In the genomic region with DNA sequence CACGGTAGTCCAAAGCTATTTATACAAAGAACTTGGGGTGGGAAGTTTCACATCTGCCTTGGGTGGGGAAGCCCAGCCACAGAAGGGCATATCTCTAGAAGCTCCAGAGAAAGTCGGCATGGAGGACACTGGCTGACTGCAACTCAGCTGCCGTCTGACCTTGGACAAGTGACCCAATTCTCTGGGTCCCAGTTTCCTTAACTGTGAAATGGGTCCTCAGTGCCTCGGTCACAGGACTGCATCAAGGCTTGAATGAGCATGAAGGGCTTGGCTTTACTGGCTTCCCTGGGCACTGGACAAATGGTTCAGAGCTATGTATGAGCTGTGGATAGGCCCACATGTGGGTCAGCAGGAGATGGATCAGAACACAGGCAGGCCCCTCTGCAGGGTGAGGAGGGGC, we compare ENCODE assay signal across 17 cellular contexts. TPM values are rescaled to one million over a fixed set of nuclear protein-coding genes. Genes with fewer than 3 reads are reported as not detected.
DNase-seq lines count a peak whose midpoint lies in the region; ATAC-seq and TF ChIP-seq lines count a peak whose summit lies in the region.
"Had no signal": no experiment of that assay in that cellular context is flagged by ENCODE, and none has a peak within 500 bp of the region (broad histone marks: within the 10 kb centered on the region; RNA-seq: fewer than 3 reads in every experiment).

No MANE protein-coding gene starts in this region.

- POLR2A ChIA-PET in PC-9 (lab: Charles Lee; ENCODE audit: unreplicated experiment) = no interaction called here

- H4K20me1 ChIP-seq in PC-9 (ENCODE audit: insufficient read depth) = no peaks in the 10 kb centered on the region; the same call in 1 of the 2 replicates

- H3K9me3 Mint-ChIP-seq in activated T-cell treated with anti-CD3 and anti-CD28 coated beads, Interleukin-2, amount 50 U/mL, for 24 hours = no peaks in the 10 kb centered on the region
- H3K9me3 Mint-ChIP-seq in activated T-cell treated with anti-CD3 and anti-CD28 coated beads, Interleukin-2, amount 50 U/mL, for 4 hours = no peaks in the 10 kb centered on the region
- H3K9me3 Mint-ChIP-seq in dendritic cell treated with granulocyte-macrophage colony-stimulating factor and Interleukin-4, amounts not matched to agents 40 ng/mL and 50 ng/mL, for 4 days = no peaks in the 10 kb centered on the region
- H3K9me3 Mint-ChIP-seq in stimulated activated naive B cell treated with anti-CD40 and anti-IgM and Interleukin-4, amounts not matched to agents 10 μg/mL and 1 μg/mL and 100 μg/mL, for 72 hours = no peaks in the 10 kb centered on the region
- no peaks in the 10 kb centered on the region for H3K9me3 Mint-ChIP-seq in HFFc6

- H3K4me1 Mint-ChIP-seq in activated T-cell treated with anti-CD3 and anti-CD28 coated beads, Interleukin-2, amount 50 U/mL, for 24 hours (ENCODE audit: low read depth) = peaks cover 88% of the 10 kb centered on the region
- peaks cover 85% of the 10 kb centered on the region for H3K4me1 Mint-ChIP-seq in activated T-cell treated with anti-CD3 and anti-CD28 coated beads, Interleukin-2, amount 50 U/mL, for 4 hours (ENCODE audit: low read depth)
- H3K4me1 Mint-ChIP-seq in dendritic cell treated with granulocyte-macrophage colony-stimulating factor and Interleukin-4, amounts not matched to agents 40 ng/mL and 50 ng/mL, for 4 days (ENCODE audit: low read depth) = peaks cover 77% of the 10 kb centered on the region
- peaks cover 50 to 57% of the 10 kb centered on the region in 2 donors for H3K4me1 Mint-ChIP-seq in stimulated activated naive B cell treated with anti-CD40 and anti-IgM and Interleukin-4, amounts not matched to agents 10 μg/mL and 1 μg/mL and 100 μg/mL, for 72 hours
- peaks cover 18% of the 10 kb centered on the region for H3K4me1 Mint-ChIP-seq in HFFc6 (ENCODE audit: low read depth)

- peaks cover 19% of the 10 kb centered on the region for H3K4me1 ChIP-seq in PC-9 (replicated peaks; ENCODE audit: insufficient read depth)

- H3K4me3 ChIP-seq in PC-9 = no peak overlapping the region
- H3K4me3 ChIP-seq: SJCRH30, stomach had no signal

- H3K27me3 ChIP-seq in PC-9 (ENCODE audit: insufficient read depth, low read depth) = no peaks in the 10 kb centered on the region
- H3K27me3 ChIP-seq: stomach had no signal

- no peaks in the 10 kb centered on the region for H3K79me2 ChIP-seq in PC-9 (ENCODE audit: low read depth)

- no peaks in the 10 kb centered on the region for H3K9me2 ChIP-seq in PC-9 (ENCODE audit: insufficient read depth)

- H3K27me3 Mint-ChIP-seq in activated T-cell treated with anti-CD3 and anti-CD28 coated beads, Interleukin-2, amount 50 U/mL, for 24 hours = no peaks in the 10 kb centered on the region
- H3K27me3 Mint-ChIP-seq in activated T-cell treated with anti-CD3 and anti-CD28 coated beads, Interleukin-2, amount 50 U/mL, for 4 hours (ENCODE audit: low read depth) = no peaks in the 10 kb centered on the region
- peaks cover 18% of the 10 kb centered on the region for H3K27me3 Mint-ChIP-seq in dendritic cell treated with granulocyte-macrophage colony-stimulating factor and Interleukin-4, amounts not matched to agents 40 ng/mL and 50 ng/mL, for 4 days
- peaks cover 0 to 6% of the 10 kb centered on the region in 2 donors for H3K27me3 Mint-ChIP-seq in stimulated activated naive B cell treated with anti-CD40 and anti-IgM and Interleukin-4, amounts not matched to agents 10 μg/mL and 1 μg/mL and 100 μg/mL, for 72 hours
- peaks cover 16% of the 10 kb centered on the region for H3K27me3 Mint-ChIP-seq in HFFc6 (ENCODE audit: insufficient read depth)

- H3F3A ChIP-seq in PC-9 (ENCODE audit: insufficient read depth, low read depth) = peaks cover 10% of the 10 kb centered on the region; the same call in 1 of the 2 replicates

- peaks cover 4% of the 10 kb centered on the region for H3K36me3 Mint-ChIP-seq in activated T-cell treated with anti-CD3 and anti-CD28 coated beads, Interleukin-2, amount 50 U/mL, for 24 hours (ENCODE audit: low read depth)
- H3K36me3 Mint-ChIP-seq in activated T-cell treated with anti-CD3 and anti-CD28 coated beads, Interleukin-2, amount 50 U/mL, for 4 hours (ENCODE audit: insufficient read depth) = peaks cover 7% of the 10 kb centered on the region
- H3K36me3 Mint-ChIP-seq in dendritic cell treated with granulocyte-macrophage colony-stimulating factor and Interleukin-4, amounts not matched to agents 40 ng/mL and 50 ng/mL, for 4 days (ENCODE audit: low read depth) = peaks cover 21% of the 10 kb centered on the region
- peaks cover 0 to 8% of the 10 kb centered on the region in 2 donors for H3K36me3 Mint-ChIP-seq in stimulated activated naive B cell treated with anti-CD40 and anti-IgM and Interleukin-4, amounts not matched to agents 10 μg/mL and 1 μg/mL and 100 μg/mL, for 72 hours
- no peaks in the 10 kb centered on the region for H3K36me3 Mint-ChIP-seq in HFFc6 (ENCODE audit: low read depth)

- DNase-seq in activated T-cell treated with anti-CD3 and anti-CD28 coated beads, Interleukin-2, amount 50 U/mL, for 24 hours = no peak
- no peak for DNase-seq in activated T-cell treated with anti-CD3 and anti-CD28 coated beads, Interleukin-2, amount 50 U/mL, for 4 hours
- DNase-seq in PC-9 = no peak
- DNase-seq in stimulated activated naive B cell treated with anti-CD40 and anti-IgM and Interleukin-4, amounts not matched to agents 10 μg/mL and 1 μg/mL and 100 μg/mL, for 72 hours = no peak
- no peak for DNase-seq in HFFc6
- no peak for DNase-seq in Right ventricle myocardium inferior (ENCODE audit: missing footprints)
- no peak for DNase-seq in stimulated activated CD4-positive, alpha-beta T cell treated with anti-CD3 and anti-CD28 coated beads, Interleukin-12 subunit alpha, Interleukin-12 subunit beta, amount 100 ng/mL, for 4 hours
- DNase-seq: activated CD4-positive, alpha-beta T cell treated with anti-CD3 and anti-CD28 coated beads, Interleukin-2, amount 50 U/mL, for 4 hours; activated gamma-delta T cell; effector CD4-positive, alpha-beta T cell; IMR-90; left colon; NCI-H1417 treated with DMSO at 0.1 percent for 48 hours; SJCRH30; small intestine; stomach had no signal

- intact Hi-C loops in PC-9 (cut with micrococcal nuclease; ENCODE audit: unreplicated experiment) (no loop called here), Right ventricle myocardium inferior (cut with DNase I) (loop anchor here (5.0 kb wide), 1 partner anchor 56 kb away; no protein-coding TSS in a partner anchor)
- intact Hi-C loops in dendritic cell treated with granulocyte-macrophage colony-stimulating factor and Interleukin-4, amounts not matched to agents 40 ng/mL and 50 ng/mL, for 4 days (cut with micrococcal nuclease) = no loop called here

- ATAC-seq in activated T-cell treated with anti-CD3 and anti-CD28 coated beads, Interleukin-2, amount 50 U/mL, for 4 hours = no peak
- peak; percentile 20 to 23 for ATAC-seq in stimulated activated naive B cell treated with anti-CD40 and anti-IgM and Interleukin-4, amounts not matched to agents 10 μg/mL and 1 μg/mL and 100 μg/mL, for 72 hours (replicated peaks)
- no peak for ATAC-seq in Right ventricle myocardium inferior
- ATAC-seq: left colon had no signal

- CTCF ChIA-PET in PC-9 (lab: Charles Lee) = no interaction called here

- peak overlapping the region; percentile 89 for H3K27ac Mint-ChIP-seq in activated T-cell treated with anti-CD3 and anti-CD28 coated beads, Interleukin-2, amount 50 U/mL, for 24 hours
- peak overlapping the region; percentile 85 for H3K27ac Mint-ChIP-seq in dendritic cell treated with granulocyte-macrophage colony-stimulating factor and Interleukin-4, amounts not matched to agents 40 ng/mL and 50 ng/mL, for 4 days
- H3K27ac Mint-ChIP-seq in stimulated activated naive B cell treated with anti-CD40 and anti-IgM and Interleukin-4, amounts not matched to agents 10 μg/mL and 1 μg/mL and 100 μg/mL, for 72 hours = peak overlapping the region; percentile 53
- H3K27ac Mint-ChIP-seq in HFFc6 = no peak overlapping the region

- no peak overlapping the region for H3K27ac ChIP-seq in PC-9
- H3K27ac ChIP-seq: SJCRH30, stomach had no signal

- no peaks in the 10 kb centered on the region for H3K36me3 ChIP-seq in PC-9 (ENCODE audit: low read depth)
- H3K36me3 ChIP-seq: SJCRH30, stomach had no signal

- BruUV-seq in PC-9 (replicated peaks; lab: Mats Ljungman, UMichigan) = TSS peak; percentile 16

- TF ChIP-seq CTCF in PC-9 (conservative IDR thresholded peaks at IDR 0.05) = no peak
- TF ChIP-seq CTCF in HFFc6 (IDR thresholded peaks at IDR 0.05) = no peak

- peak overlapping the region; percentile 25 for H3K4me3 Mint-ChIP-seq in activated T-cell treated with anti-CD3 and anti-CD28 coated beads, Interleukin-2, amount 50 U/mL, for 24 hours
- H3K4me3 Mint-ChIP-seq in activated T-cell treated with anti-CD3 and anti-CD28 coated beads, Interleukin-2, amount 50 U/mL, for 4 hours = no peak overlapping the region
- no peak overlapping the region for H3K4me3 Mint-ChIP-seq in dendritic cell treated with granulocyte-macrophage colony-stimulating factor and Interleukin-4, amounts not matched to agents 40 ng/mL and 50 ng/mL, for 4 days
- H3K4me3 Mint-ChIP-seq in stimulated activated naive B cell treated with anti-CD40 and anti-IgM and Interleukin-4, amounts not matched to agents 10 μg/mL and 1 μg/mL and 100 μg/mL, for 72 hours = peak overlapping the region in 1 of 2 donors; percentile 70
- H3K4me3 Mint-ChIP-seq in HFFc6 = no peak overlapping the region

- H3K4me2 ChIP-seq in PC-9 = no peak overlapping the region

- H2AFZ ChIP-seq in PC-9 = no peak overlapping the region

- H3K9me3 ChIP-seq in PC-9 (ENCODE audit: insufficient read depth, low read depth) = no peaks in the 10 kb centered on the region
- H3K9me3 ChIP-seq: SJCRH30, stomach had no signal

RNA-seq across cellular contexts. Expression of a gene that starts 58.6 kb away (rescaled TPM):
- 1 to 10 TPM; 5.6 to 8.0 (median 6.3) TPM for total RNA-seq in activated T-cell treated with anti-CD3 and anti-CD28 coated beads, Interleukin-2, amount 50 U/mL, for 4 hours
- total RNA-seq in PC-9 (2021) = 40.9 and 44.0 TPM in 2 replicates
- 10 to 100 TPM; 12.0 to 16.3 (median 13.2) TPM for total RNA-seq in HFFc6 (2021; fragmentation: NEBNext Ultra II Directional; extraction: Animal tissue kit (Norgen Biotek cat#: 25700))
- 4.3 TPM for total RNA-seq in Right ventricle myocardium inferior

Comparison
In these comparisons a context has a peak if more than half of its experiments do, and no peak if none do; other contexts are left out.
1. ATAC-seq: peak in stimulated activated naive B cell treated with anti-CD40 and anti-IgM and Interleukin-4, amounts not matched to agents 10 μg/mL and 1 μg/mL and 100 μg/mL, for 72 hours (2 of 2); none in activated T-cell treated with anti-CD3 and anti-CD28 coated beads, Interleukin-2, amount 50 U/mL, for 4 hours (0 of 2) and Right ventricle myocardium inferior (single experiment).